26 cellular contexts compared by ENCODE assay signal in genomic region chr10:126156012-126156411, GRCh38.
DNase-seq lines count a peak whose midpoint lies in the region; ATAC-seq, FAIRE-seq and TF ChIP-seq lines count a peak whose summit lies in the region.
"Had no signal": no experiment of that assay in that cellular context is flagged by ENCODE, and none has a peak within 500 bp of the region (broad histone marks: within the 10 kb centered on the region; RNA-seq: fewer than 3 reads in every experiment).

No MANE protein-coding gene starts in this region.

- peaks cover 54% of the 10 kb centered on the region for H3K4me1 ChIP-seq in neural progenitor cell
- H3K4me1 ChIP-seq: ascending aorta, left lung, upper lobe of left lung had no signal

- no peak overlapping the region for H3K4me3 ChIP-seq in Jurkat, Clone E6-1 (ENCODE audit: low read length)
- H3K4me3 ChIP-seq in neural progenitor cell: no peak overlapping the region
- H3K4me3 ChIP-seq: ascending aorta, heart right ventricle, left lung, upper lobe of left lung had no signal

- POLR2A ChIA-PET in T-cell (lab: Charles Lee): no interaction called here

- CTCF ChIA-PET in T-cell (lab: Charles Lee): no interaction called here

- H3K79me2 ChIP-seq in neural progenitor cell (ENCODE audit: low read depth): no peaks in the 10 kb centered on the region

- no peak overlapping the region for H3K4me3 Mint-ChIP-seq in brain
- H3K4me3 Mint-ChIP-seq in neural progenitor cell: peak overlapping the region; percentile 8
- H3K4me3 Mint-ChIP-seq in T-cell: no peak overlapping the region
- H3K4me3 Mint-ChIP-seq: activated naive CD8-positive, alpha-beta T cell; natural killer cell had no signal

- ATAC-seq in activated CD4-positive, CD25-positive, alpha-beta regulatory T cell treated with anti-CD3 and anti-CD28 coated beads, Interleukin-2, amount 50 U/mL, for 24 hours: peak; percentile 62 to 68
- ATAC-seq in T-cell (replicated peaks in 1 of 4) (no peak), GM21619 (IDR thresholded peaks at IDR 0.05; ENCODE audit: unreplicated experiment) (no peak)
- ATAC-seq: left lung, natural killer cell had no signal

- H3K4me1 Mint-ChIP-seq in brain (peaks cover 48% of the 10 kb centered on the region), neural progenitor cell (peaks cover 45% of the 10 kb centered on the region), T-cell (peaks cover 0 to 6% (median 0%) of the 10 kb centered on the region in 3 donors)

- peak overlapping the region; percentile 32 for H2AFZ ChIP-seq in neural progenitor cell (replicated peaks)

- peaks cover 4% of the 10 kb centered on the region for H3K9me3 ChIP-seq in neural progenitor cell (ENCODE audit: low read depth)

- H3K9me3 Mint-ChIP-seq in brain: peaks cover 6 to 14% (median 6%) of the 10 kb centered on the region in 5 experiments
- no peaks in the 10 kb centered on the region for H3K9me3 Mint-ChIP-seq in neural progenitor cell
- H3K9me3 Mint-ChIP-seq in T-cell: peaks cover 0 to 2% (median 0%) of the 10 kb centered on the region in 3 donors
- H3K9me3 Mint-ChIP-seq: activated T-helper 2 cell treated with anti-CD3 and anti-CD28 coated beads, Interferon-gamma antibody, Interleukin-2, Interleukin-4, amounts not matched to agents 10 μg/mL and 5 μg/mL and 100 μg/mL, durations not matched to agents 14 hours and 24 hours and 36 hours had no signal

- DNase-seq in activated CD4-positive, CD25-positive, alpha-beta regulatory T cell (lab: John Stamatoyannopoulos, UW): no peak
- DNase-seq in Jurkat, Clone E6-1 (ENCODE audit: low read depth, low spot score): peak; percentile 20
- DNase-seq in neural progenitor cell (ENCODE audit: low spot score) (no peak), T-cell (no peak), RCC 7860 (ENCODE audit: low spot score) (no peak)
- DNase-seq: activated CD4-positive, alpha-beta T cell treated with anti-CD3 and anti-CD28 coated beads for 48 hours; left lung; midbrain; MV-4-11; natural killer cell; NCI-H526 treated with DMSO at 0.1 percent for 48 hours; OCI-M1; SIG-M5; T-helper 1 cell; upper lobe of left lung had no signal

- peaks cover 9% of the 10 kb centered on the region for H3K36me3 ChIP-seq in neural progenitor cell
- H3K36me3 ChIP-seq: ascending aorta, heart right ventricle, left lung, upper lobe of left lung had no signal

- H3K4me2 ChIP-seq in neural progenitor cell: peak overlapping the region; percentile 67
- H3K4me2 ChIP-seq: KMS-11 had no signal

- H4K20me1 ChIP-seq in neural progenitor cell (ENCODE audit: low read depth): no peaks in the 10 kb centered on the region

- H3K27me3 Mint-ChIP-seq in brain (peaks cover 5% of the 10 kb centered on the region), neural progenitor cell (ENCODE audit: insufficient read depth, low read depth) (peaks cover 6% of the 10 kb centered on the region), T-cell (peaks cover 6 to 11% of the 10 kb centered on the region in 2 donors)

- no peak for FAIRE-seq in RCC 7860 (lab: Jason Lieb, UNC)
- FAIRE-seq: D721Med, G401.6, TTC549 had no signal

- peaks cover 5% of the 10 kb centered on the region for H3K36me3 Mint-ChIP-seq in brain
- no peaks in the 10 kb centered on the region for H3K36me3 Mint-ChIP-seq in neural progenitor cell
- no peaks in the 10 kb centered on the region for H3K36me3 Mint-ChIP-seq in T-cell
- H3K36me3 Mint-ChIP-seq: activated naive CD8-positive, alpha-beta T cell had no signal

- TF ChIP-seq CTCF in brain (conservative IDR thresholded peaks at IDR 0.05) (no peak), neural progenitor cell (IDR thresholded peaks at IDR 0.05) (no peak)

- H3K27ac Mint-ChIP-seq in brain (peak overlapping the region in 3 of 5 experiments; percentile 15 to 48 (median 42)), neural progenitor cell (no peak overlapping the region), T-cell (peak overlapping the region in 1 of 2 donors; percentile 2)
- H3K27ac Mint-ChIP-seq: activated naive CD8-positive, alpha-beta T cell; activated T-helper 2 cell treated with anti-CD3 and anti-CD28 coated beads, Interferon-gamma antibody, Interleukin-2, Interleukin-4, amounts not matched to agents 10 μg/mL and 5 μg/mL and 100 μg/mL, durations not matched to agents 14 hours and 24 hours and 36 hours; natural killer cell had no signal

- no peak overlapping the region for H3K9ac ChIP-seq in neural progenitor cell
- H3K9ac ChIP-seq: KMS-11 had no signal

- H3F3A ChIP-seq in neural progenitor cell (ENCODE audit: low read depth): peaks cover 46% of the 10 kb centered on the region

- no peaks in the 10 kb centered on the region for H3K27me3 ChIP-seq in neural progenitor cell
- H3K27me3 ChIP-seq: ascending aorta, upper lobe of left lung had no signal

- peak overlapping the region; percentile 72 for H3K27ac ChIP-seq in neural progenitor cell
- H3K27ac ChIP-seq: ascending aorta, KMS-11, left lung, upper lobe of left lung had no signal

Comparison
In these comparisons a context has a peak if more than half of its experiments do, and no peak if none do; other contexts are left out.
1. ATAC-seq: peak in activated CD4-positive, CD25-positive, alpha-beta regulatory T cell treated with anti-CD3 and anti-CD28 coated beads, Interleukin-2, amount 50 U/mL, for 24 hours (2 of 2); none in T-cell (0 of 4) and GM21619 (single experiment).